In the genomic region with DNA sequence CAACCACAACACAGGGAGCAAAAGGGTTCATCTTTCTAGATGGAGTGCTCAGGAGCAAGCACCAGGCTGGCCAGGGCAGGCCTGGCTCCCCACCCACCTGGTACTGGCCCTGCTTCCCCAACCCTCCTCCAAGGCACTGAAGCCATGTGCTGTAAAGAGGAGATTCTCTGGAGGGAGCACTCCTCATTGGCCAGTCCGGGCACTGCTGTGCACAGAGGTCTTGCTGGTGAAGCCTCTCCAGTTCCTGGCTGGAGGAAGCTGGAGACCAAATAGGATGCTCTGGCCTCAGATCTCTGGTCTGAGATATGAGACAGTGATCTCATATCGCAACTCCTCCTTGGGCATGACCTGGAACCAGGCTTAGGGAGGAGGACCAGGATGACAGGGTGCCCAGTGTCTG, we compare ENCODE assay signal across 23 cellular contexts. TPM values are rescaled to one million over a fixed set of nuclear protein-coding genes. Genes with fewer than 3 reads are reported as not detected.
"Had no signal": no experiment of that assay in that cellular context is flagged by ENCODE, and none has a peak within 500 bp of the region (broad histone marks: within the 10 kb centered on the region; RNA-seq: fewer than 3 reads in every experiment).

No MANE protein-coding gene starts in this region.

- H3K4me3 ChIP-seq: heart right ventricle, mucosa of descending colon, pancreas, smooth muscle cell, thoracic aorta had no signal

- ATAC-seq: activated CD8-positive, alpha-beta T cell treated with anti-CD3 and anti-CD28 coated beads for 36 hours; activated naive CD8-positive, alpha-beta T cell treated with anti-CD3 and anti-CD28 coated beads, Interleukin-2, amount 50 U/mL, for 24 hours; activated T-cell treated with anti-CD3 and anti-CD28 coated beads, Interleukin-2, amount 50 U/mL, for 4 hours; esophagus mucosa; heart right ventricle; left ventricle myocardium superior; mucosa of descending colon; pancreas; sciatic nerve; stimulated activated memory B cell treated with anti-CD40 and anti-IgM and Interleukin-4, amounts not matched to agents 10 μg/mL and 1 μg/mL and 100 μg/mL, for 72 hours; T-cell had no signal

- H3K4me1 ChIP-seq: heart right ventricle, pancreas had no signal

- H3K9me3 ChIP-seq: heart right ventricle, mucosa of descending colon, neutrophil, pancreas, thoracic aorta had no signal

- DNase-seq: activated CD4-positive, alpha-beta T cell treated with anti-CD3 and anti-CD28 coated beads, Interleukin-2, amount 10 ng/mL, durations not matched to agents 24 days and 14 days; activated CD8-positive, alpha-beta memory T cell treated with anti-CD3 and anti-CD28 coated beads, Interleukin-2, amount 50 U/mL, for 4 hours; activated CD8-positive, alpha-beta T cell treated with anti-CD3 and anti-CD28 coated beads for 36 hours; activated naive CD4-positive, alpha-beta T cell treated with anti-CD3 and anti-CD28 coated beads for 36 hours; activated naive CD8-positive, alpha-beta T cell treated with anti-CD3 and anti-CD28 coated beads, Interleukin-2, amount 50 U/mL, for 24 hours; activated T-cell treated with anti-CD3 and anti-CD28 coated beads, Interleukin-2, amount 50 U/mL, for 4 hours; anterior cingulate cortex; cerebellar nuclear complex; effector CD4-positive, alpha-beta T cell; heart right ventricle; left ventricle myocardium superior; mucosa of descending colon; naive B cell; pancreas; stimulated activated CD4-positive, alpha-beta T cell treated with anti-CD3 and anti-CD28 coated beads, Interleukin-4, amount 100 ng/mL, for 24 hours; T-cell had no signal

- H3K27ac ChIP-seq: heart right ventricle, neutrophil, pancreas, thoracic aorta had no signal

- H3K4me2 ChIP-seq: smooth muscle cell had no signal

- H3K27me3 ChIP-seq: heart right ventricle, pancreas had no signal

- H3K36me3 ChIP-seq: heart right ventricle, neutrophil, pancreas, thoracic aorta had no signal

RNA-seq across cellular contexts. Expression of gene SEMA3F, which starts 7.7 kb away (rescaled TPM):
- total RNA-seq: activated naive CD4-positive, alpha-beta T cell treated with anti-CD3 and anti-CD28 coated beads for 36 hours had no signal

RNA-seq across cellular contexts. Expression of gene GNAT1, which starts 44.0 kb away (rescaled TPM):
- total RNA-seq: activated CD4-positive, alpha-beta T cell treated with anti-CD3 and anti-CD28 coated beads, Interleukin-2, amount 10 ng/mL, durations not matched to agents 24 days and 14 days; activated naive CD4-positive, alpha-beta T cell treated with anti-CD3 and anti-CD28 coated beads for 36 hours; activated T-cell treated with anti-CD3 and anti-CD28 coated beads, Interleukin-2, amount 50 U/mL, for 4 hours; heart right ventricle; left ventricle myocardium superior; mucosa of descending colon; pancreas; sciatic nerve; smooth muscle cell; urinary bladder had no signal
- polyA plus RNA-seq: heart right ventricle, pancreas, smooth muscle cell, urinary bladder had no signal

RNA-seq across cellular contexts. Expression of gene SLC38A3, which starts 57.6 kb away (rescaled TPM):
- total RNA-seq: activated CD4-positive, alpha-beta T cell treated with anti-CD3 and anti-CD28 coated beads, Interleukin-2, amount 10 ng/mL, durations not matched to agents 24 days and 14 days; activated naive CD4-positive, alpha-beta T cell treated with anti-CD3 and anti-CD28 coated beads for 36 hours had no signal
